16 cellular contexts compared by ENCODE assay signal in the genomic region with DNA sequence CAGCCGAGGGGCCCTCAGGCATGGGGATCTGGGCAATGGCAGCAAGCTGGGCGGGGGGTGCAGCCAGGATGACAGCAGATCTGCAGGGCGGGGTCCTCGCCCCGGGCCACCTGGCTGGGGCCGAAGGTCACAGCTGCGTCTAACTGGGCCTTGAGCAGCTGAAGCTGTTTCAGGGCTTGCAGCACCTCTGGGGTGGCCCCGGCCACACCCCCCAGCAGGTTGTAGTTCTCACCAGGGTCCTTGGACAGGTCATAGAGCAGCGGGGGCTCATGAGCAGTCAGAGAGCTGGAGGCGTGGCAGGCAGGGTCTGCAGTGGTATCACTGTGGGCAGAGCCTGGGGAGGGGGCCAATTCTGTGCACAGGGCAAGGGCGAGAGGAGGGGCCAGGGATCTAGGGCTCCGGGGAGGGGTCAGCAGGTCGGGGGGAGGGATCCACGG. TPM values are rescaled to one million over a fixed set of nuclear protein-coding genes. Genes with fewer than 3 reads are reported as not detected.
A peak's percentile ranks its signal among the peaks of the same experiment; 100 is the strongest.
DNase-seq lines count a peak whose midpoint lies in the region; ATAC-seq and TF ChIP-seq lines count a peak whose summit lies in the region.
"Had no signal": no experiment of that assay in that cellular context is flagged by ENCODE, and none has a peak within 500 bp of the region (broad histone marks: within the 10 kb centered on the region; RNA-seq: fewer than 3 reads in every experiment).

No MANE protein-coding gene starts in this region.

- H3K36me3 ChIP-seq in hepatocyte (replicated peaks; ENCODE audit: insufficient read depth, low read depth): no peaks in the 10 kb centered on the region
- peaks cover 12% of the 10 kb centered on the region for H3K36me3 ChIP-seq in suprapubic skin

- H3K36me3 Mint-ChIP-seq in activated naive CD4-positive, alpha-beta T cell treated with anti-CD3 and anti-CD28 coated beads for 36 hours (ENCODE audit: low read depth): no peaks in the 10 kb centered on the region
- no peaks in the 10 kb centered on the region for H3K36me3 Mint-ChIP-seq in IgD-negative memory B cell

- DNase-seq in activated naive CD4-positive, alpha-beta T cell treated with anti-CD3 and anti-CD28 coated beads for 36 hours: no peak
- DNase-seq in activated naive CD4-positive, alpha-beta T cell (lab: John Stamatoyannopoulos, UW): no peak
- DNase-seq in hepatocyte (ENCODE audit: low spot score): peak; percentile 4
- DNase-seq in suprapubic skin (ENCODE audit: low spot score in 2 of 2): peak; percentile 66 to 79
- no peak for DNase-seq in dorsolateral prefrontal cortex
- DNase-seq: CD8-positive, alpha-beta T cell; DMS79 treated with DMSO at 0.1 percent for 48 hours; GM23248; KG1; NCI-H1092 treated with DMSO at 0.1 percent for 48 hours; NCI-H1694 treated with DMSO at 0.1 percent for 48 hours; NCI-H748 treated with DMSO at 0.1 percent for 48 hours; PC-9 had no signal

- no peak overlapping the region for H3K4me3 Mint-ChIP-seq in activated naive CD4-positive, alpha-beta T cell treated with anti-CD3 and anti-CD28 coated beads for 36 hours
- H3K4me3 Mint-ChIP-seq in IgD-negative memory B cell: peak overlapping the region in 1 of 4 donors; percentile 21
- H3K4me3 Mint-ChIP-seq: CD8-positive, alpha-beta T cell had no signal

- no peaks in the 10 kb centered on the region for H3K9me3 ChIP-seq in hepatocyte (ENCODE audit: low read depth)
- no peaks in the 10 kb centered on the region for H3K9me3 ChIP-seq in suprapubic skin

- 87% methylated on average over 11 of the region's 14 CpGs for WGBS in hepatocyte (ENCODE audit: low lambda C conversion rate, missing lambda C conversion rate)
- WGBS in suprapubic skin: 59% methylated on average over 10 of the region's 14 CpGs

- no peaks in the 10 kb centered on the region for H3K9me2 ChIP-seq in hepatocyte (replicated peaks; ENCODE audit: insufficient read depth)

- no peaks in the 10 kb centered on the region for H4K20me1 ChIP-seq in hepatocyte (ENCODE audit: insufficient read depth, poor library complexity, severe bottlenecking)

- no peaks in the 10 kb centered on the region for H3K27me3 ChIP-seq in hepatocyte
- no peaks in the 10 kb centered on the region for H3K27me3 ChIP-seq in suprapubic skin
- H3K27me3 ChIP-seq in dorsolateral prefrontal cortex: no peaks in the 10 kb centered on the region

- H2AFZ ChIP-seq in hepatocyte: no peak overlapping the region
- H2AFZ ChIP-seq: GM23248, PC-9 had no signal

- H3K27ac Mint-ChIP-seq in activated naive CD4-positive, alpha-beta T cell treated with anti-CD3 and anti-CD28 coated beads for 36 hours: peak overlapping the region; percentile 37
- peak overlapping the region in 2 of 3 donors; percentile 31 to 67 for H3K27ac Mint-ChIP-seq in IgD-negative memory B cell

- H3K4me2 ChIP-seq in hepatocyte: no peak overlapping the region
- H3K4me2 ChIP-seq: PC-9 had no signal

- H3K79me2 ChIP-seq in hepatocyte: no peaks in the 10 kb centered on the region

- H3K4me1 Mint-ChIP-seq in activated naive CD4-positive, alpha-beta T cell treated with anti-CD3 and anti-CD28 coated beads for 36 hours (ENCODE audit: low read depth): peaks cover 44% of the 10 kb centered on the region
- peaks cover 17 to 28% (median 28%) of the 10 kb centered on the region in 3 donors for H3K4me1 Mint-ChIP-seq in IgD-negative memory B cell

- H3K4me3 ChIP-seq in hepatocyte: no peak overlapping the region
- no peak overlapping the region for H3K4me3 ChIP-seq in suprapubic skin
- H3K4me3 ChIP-seq in dorsolateral prefrontal cortex: no peak overlapping the region
- H3K4me3 ChIP-seq: GM23248, PC-9 had no signal

- peaks cover 7% of the 10 kb centered on the region for H3K4me1 ChIP-seq in hepatocyte (ENCODE audit: insufficient read depth)
- H3K4me1 ChIP-seq in suprapubic skin: peaks cover 63% of the 10 kb centered on the region

- intact Hi-C loops in activated naive CD4-positive, alpha-beta T cell treated with anti-CD3 and anti-CD28 coated beads for 36 hours (cut with micrococcal nuclease): no loop called here
- intact Hi-C loops in dorsolateral prefrontal cortex (cut with DNase I): loop anchor here in 1 of 2 donors (5.0 kb wide), 1 partner anchor 72 kb away; no protein-coding TSS in a partner anchor

- TF ChIP-seq CTCF in hepatocyte (IDR thresholded peaks at IDR 0.05; ENCODE audit: poor library complexity) (no peak), suprapubic skin (IDR thresholded peaks at IDR 0.05) (no peak), dorsolateral prefrontal cortex (IDR thresholded peaks at IDR 0.05 in 54 of 56, conservative IDR thresholded peaks at IDR 0.05 in 2 of 56; ENCODE audit: low read depth in 1 of 56, partially characterized antibody in 56 of 56) (no peak)

- no peaks in the 10 kb centered on the region for H3K27me3 Mint-ChIP-seq in activated naive CD4-positive, alpha-beta T cell treated with anti-CD3 and anti-CD28 coated beads for 36 hours (ENCODE audit: low read depth)
- H3K27me3 Mint-ChIP-seq in IgD-negative memory B cell: no peaks in the 10 kb centered on the region

- ATAC-seq in HG03025 (IDR thresholded peaks at IDR 0.05; ENCODE audit: low FRiP score, unreplicated experiment): no peak
- ATAC-seq: CD8-positive, alpha-beta T cell; Right ventricle myocardium inferior had no signal

- no peak overlapping the region for H3K27ac ChIP-seq in hepatocyte
- H3K27ac ChIP-seq in suprapubic skin: no peak overlapping the region
- H3K27ac ChIP-seq in dorsolateral prefrontal cortex: peak overlapping the region in 1 of 59 donors; percentile 4
- H3K27ac ChIP-seq: GM23248, PC-9 had no signal

- H3K9me3 Mint-ChIP-seq in activated naive CD4-positive, alpha-beta T cell treated with anti-CD3 and anti-CD28 coated beads for 36 hours: no peaks in the 10 kb centered on the region
- H3K9me3 Mint-ChIP-seq in IgD-negative memory B cell: no peaks in the 10 kb centered on the region
- H3K9me3 Mint-ChIP-seq: CD8-positive, alpha-beta T cell had no signal

- TF ChIP-seq EP300 in suprapubic skin (IDR thresholded peaks at IDR 0.05): no peak

- TF ChIP-seq POLR2A in suprapubic skin (IDR thresholded peaks at IDR 0.05): no peak

- CTCF ChIA-PET in activated naive CD4-positive, alpha-beta T cell treated with anti-CD3 and anti-CD28 coated beads for 36 hours (lab: Charles Lee): no interaction called here

RNA-seq across cellular contexts. Expression of a gene that starts 2.8 kb away (rescaled TPM):
- total RNA-seq in activated naive CD4-positive, alpha-beta T cell treated with anti-CD3 and anti-CD28 coated beads for 36 hours: 10 to 100 TPM; 17.8 to 19.2 TPM
- 11.5 TPM for polyA plus RNA-seq in IgD-negative memory B cell
- total RNA-seq in hepatocyte: 26.2 and 31.3 TPM in 2 replicates
- polyA plus RNA-seq in hepatocyte: 20.6 and 29.2 TPM in 2 replicates
- 10 to 100 TPM; 37.0 to 51.3 (median 42.2) TPM for total RNA-seq in suprapubic skin
- total RNA-seq in dorsolateral prefrontal cortex: 10 to 100 TPM; 32.1 to 72.7 (median 48.0) TPM

RNA-seq across cellular contexts. Expression of a gene that starts 24.6 kb away (rescaled TPM):
- under 1 TPM; 0.05 to 0.15 TPM for total RNA-seq in activated naive CD4-positive, alpha-beta T cell treated with anti-CD3 and anti-CD28 coated beads for 36 hours
- polyA plus RNA-seq in IgD-negative memory B cell (not detected), hepatocyte (3.8 and 4.0 TPM in 2 replicates)
- total RNA-seq in hepatocyte (1.0 and 1.6 TPM in 2 replicates), suprapubic skin (1 to 10 TPM; 2.6 to 4.4 (median 3.7) TPM), dorsolateral prefrontal cortex (100 to 1,000 TPM in 119 of 120 experiments, 10 to 100 TPM in 1; 82.8 to 271 (median 217) TPM)
- total RNA-seq: GM23248 had no signal

RNA-seq across cellular contexts. Expression of a gene that starts 42.5 kb away (rescaled TPM):
- 10 to 100 TPM; 71.0 to 81.4 TPM for total RNA-seq in activated naive CD4-positive, alpha-beta T cell treated with anti-CD3 and anti-CD28 coated beads for 36 hours
- polyA plus RNA-seq in IgD-negative memory B cell: 38.6 TPM
- total RNA-seq in hepatocyte: 54.9 and 57.4 TPM in 2 replicates
- 89.7 and 125 TPM in 2 replicates for polyA plus RNA-seq in hepatocyte
- total RNA-seq in suprapubic skin: 10 to 100 TPM; 43.0 to 86.5 (median 73.0) TPM
- total RNA-seq in dorsolateral prefrontal cortex: 100 to 1,000 TPM in 1 of 120 experiments, 10 to 100 TPM in 119; 36.7 to 115 (median 63.9) TPM

RNA-seq across cellular contexts. Expression of a gene that starts 46.9 kb away (rescaled TPM):
- 10 to 100 TPM; 37.3 to 43.7 TPM for total RNA-seq in activated naive CD4-positive, alpha-beta T cell treated with anti-CD3 and anti-CD28 coated beads for 36 hours
- 1.6 TPM for polyA plus RNA-seq in IgD-negative memory B cell
- total RNA-seq in hepatocyte: 24.8 and 27.5 TPM in 2 replicates
- 64.0 and 80.1 TPM in 2 replicates for polyA plus RNA-seq in hepatocyte
- 10 to 100 TPM; 12.7 to 46.6 (median 19.2) TPM for total RNA-seq in suprapubic skin
- 10 to 100 TPM; 16.1 to 79.3 (median 36.8) TPM for total RNA-seq in dorsolateral prefrontal cortex

RNA-seq across cellular contexts. Expression of a gene that starts 47.5 kb away (rescaled TPM):
- under 1 TPM; 0.07 TPM for total RNA-seq in activated naive CD4-positive, alpha-beta T cell treated with anti-CD3 and anti-CD28 coated beads for 36 hours
- polyA plus RNA-seq in IgD-negative memory B cell: not detected
- total RNA-seq in hepatocyte: 2.4 and 2.9 TPM in 2 replicates
- 1.9 and 2.6 TPM in 2 replicates for polyA plus RNA-seq in hepatocyte
- 10 to 100 TPM in 2 of 4 donors, 1 to 10 TPM in 2; 2.9 to 15.9 (median 9.5) TPM for total RNA-seq in suprapubic skin
- total RNA-seq in dorsolateral prefrontal cortex: 100 to 1,000 TPM in 90 of 120 experiments, 10 to 100 TPM in 30; 42.8 to 197 (median 115) TPM
- total RNA-seq: CD8-positive, alpha-beta T cell had no signal

Comparison
In these comparisons a context has a peak if more than half of its experiments do, and no peak if none do; other contexts are left out.
1. DNase-seq: peak in hepatocyte (single experiment) and suprapubic skin (2 of 2); none in activated naive CD4-positive, alpha-beta T cell treated with anti-CD3 and anti-CD28 coated beads for 36 hours (single experiment), activated naive CD4-positive, alpha-beta T cell (0 of 4) and dorsolateral prefrontal cortex (0 of 10).
2. RNA of a gene that starts 24.6 kb away (total RNA-seq): 82.8 to 271 TPM in dorsolateral prefrontal cortex; 2.6 to 4.4 TPM in suprapubic skin, 1.0 to 1.6 TPM in hepatocyte and 0.05 to 0.15 TPM in activated naive CD4-positive, alpha-beta T cell treated with anti-CD3 and anti-CD28 coated beads for 36 hours; every median in the first group is over 10 times any median in the second.